In genomic region chr1:171141336-171142051, GRCh38 we compare ENCODE assay signal across 8 cellular contexts. TPM values are rescaled to one million over a fixed set of nuclear protein-coding genes. Genes with fewer than 3 reads are reported as not detected.
A peak's percentile ranks its signal among the peaks of the same experiment; 100 is the strongest.
DNase-seq lines count a peak whose midpoint lies in the region; ATAC-seq and TF ChIP-seq lines count a peak whose summit lies in the region.

No MANE protein-coding gene starts in this region.

- no peak for ATAC-seq in HG03520 (IDR thresholded peaks at IDR 0.05; ENCODE audit: unreplicated experiment)
- no peak for ATAC-seq in HG03095 (IDR thresholded peaks at IDR 0.05; ENCODE audit: unreplicated experiment)
- ATAC-seq in GM21447 (IDR thresholded peaks at IDR 0.05; ENCODE audit: unreplicated experiment) = no peak

- H3K27me3 ChIP-seq in breast epithelium (no peaks in the 10 kb centered on the region), layer of hippocampus (ENCODE audit: control insufficient read depth, insufficient read depth, low read length) (no peaks in the 10 kb centered on the region), skeletal muscle tissue (ENCODE audit: control insufficient read depth in 3 of 3, insufficient read depth in 3 of 3, low read length in 3 of 3) (no peaks in the 10 kb centered on the region)

- no peak for TF ChIP-seq POLR2A in breast epithelium (IDR thresholded peaks at IDR 0.05)

- H3K9me3 ChIP-seq in breast epithelium = no peaks in the 10 kb centered on the region
- no peaks in the 10 kb centered on the region for H3K9me3 ChIP-seq in skeletal muscle tissue (ENCODE audit: control insufficient read depth in 3 of 3, low read length in 3 of 3)

- H3K36me3 ChIP-seq in breast epithelium (no peaks in the 10 kb centered on the region), skeletal muscle tissue (ENCODE audit: control insufficient read depth in 3 of 3, insufficient read depth in 3 of 3, low read length in 3 of 3) (no peaks in the 10 kb centered on the region)

- peaks cover 6 to 16% of the 10 kb centered on the region in 2 donors for H3K4me1 ChIP-seq in breast epithelium
- peaks cover 3 to 30% (median 11%) of the 10 kb centered on the region in 3 donors for H3K4me1 ChIP-seq in skeletal muscle tissue (ENCODE audit: control insufficient read depth in 3 of 3, insufficient read depth in 3 of 3, low read length in 3 of 3)

- intact Hi-C loops in breast epithelium (cut with DNase I; ENCODE audit: low total_unique reads) = no loop called here

- H3K4me3 ChIP-seq in breast epithelium (no peak overlapping the region), skeletal muscle tissue (ENCODE audit: low read length in 3 of 3) (peak overlapping the region in 1 of 3 donors; percentile 15)

- H3K27ac ChIP-seq in breast epithelium = peak overlapping the region; percentile 85 to 94
- peak overlapping the region; percentile 58 for H3K27ac ChIP-seq in layer of hippocampus (ENCODE audit: low read depth, low read length)
- peak overlapping the region; percentile 84 for H3K27ac ChIP-seq in skeletal muscle tissue (ENCODE audit: low read depth, low read length)

- H3K9ac ChIP-seq in skeletal muscle tissue (ENCODE audit: low read depth in 1 of 3, low read length in 3 of 3) = peak overlapping the region in 1 of 3 donors; percentile 25

- no peak for TF ChIP-seq CTCF in breast epithelium (IDR thresholded peaks at IDR 0.05)

- peak; percentile 80 for DNase-seq in HCEC 1CT
- peak in 1 of 2 donors; percentile 62 for DNase-seq in breast epithelium (ENCODE audit: low spot score in 2 of 2)
- DNase-seq in NCI-H146 (lab: John Stamatoyannopoulos, UW) = no peak

RNA-seq across cellular contexts. Expression of gene FMO2, which starts 43.6 kb away (rescaled TPM):
- 100 to 1,000 TPM in 2 of 3 donors, 10 to 100 TPM in 1; 79.5 to 141 (median 132) TPM for total RNA-seq in breast epithelium
- 0.52 TPM for total RNA-seq in skeletal muscle tissue

RNA-seq across cellular contexts. Expression of gene FMO3, which starts 50.8 kb away (rescaled TPM):
- total RNA-seq in breast epithelium (10 to 100 TPM in 1 of 3 donors, 1 to 10 TPM in 2; 5.3 to 19.3 (median 6.1) TPM), skeletal muscle tissue (not detected)

Comparison
In these comparisons a context has a peak if more than half of its experiments do, and no peak if none do; other contexts are left out.
1. RNA of gene FMO2, which starts 43.6 kb away (total RNA-seq): 79.5 to 141 TPM in breast epithelium; 0.52 TPM in skeletal muscle tissue (single experiment); every median in the first group is over 10 times any median in the second.
2. Peak in every context shown above with its lines, with median percentiles within 50 percentile points of each other: H3K27ac ChIP-seq.